In the genomic region with DNA sequence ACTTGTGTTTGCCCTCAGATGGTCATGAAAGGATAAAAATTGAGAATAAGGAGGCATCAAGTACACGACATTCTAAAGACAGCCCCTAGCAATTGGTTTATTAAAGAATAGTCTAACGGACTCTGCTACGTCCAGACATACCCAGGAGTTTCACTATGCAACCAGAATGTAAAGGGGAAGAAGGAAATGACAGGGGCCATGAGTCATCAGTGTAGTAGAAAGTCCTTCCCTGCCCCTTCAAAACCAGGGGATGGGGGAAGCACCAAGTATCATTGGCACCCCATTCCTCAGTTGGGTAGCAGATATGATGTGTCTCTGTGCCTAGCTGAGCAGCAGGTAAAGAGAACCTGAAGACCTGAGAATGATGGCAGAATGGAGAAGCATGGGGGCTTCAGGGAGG, we compare ENCODE assay signal across 32 cellular contexts.
DNase-seq lines count a peak whose midpoint lies in the region; ATAC-seq, FAIRE-seq and TF ChIP-seq lines count a peak whose summit lies in the region.
"Had no signal": no experiment of that assay in that cellular context is flagged by ENCODE, and none has a peak within 500 bp of the region (broad histone marks: within the 10 kb centered on the region; RNA-seq: fewer than 3 reads in every experiment).

No MANE protein-coding gene starts in this region.

- no peaks in the 10 kb centered on the region for H3K27me3 ChIP-seq in foreskin keratinocyte
- H3K27me3 ChIP-seq: adrenal gland, colonic mucosa, esophagus squamous epithelium, gastroesophageal sphincter, stomach, transverse colon had no signal

- no peak for DNase-seq in GM12891 (ENCODE audit: insufficient read length, low spot score)
- DNase-seq in activated CD4-positive, alpha-beta T cell treated with anti-CD3 and anti-CD28 coated beads, Interleukin-2, amount 50 U/mL, for 4 hours, result no peak
- DNase-seq in activated T-cell treated with anti-CD3 and anti-CD28 coated beads, Interleukin-2, amount 50 U/mL, for 1 hour, result no peak
- no peak for DNase-seq in amniotic stem cell (lab: John Stamatoyannopoulos, UW)
- no peak for DNase-seq in foreskin keratinocyte
- DNase-seq: activated CD4-positive, CD25-positive, alpha-beta regulatory T cell treated with anti-CD3 and anti-CD28 coated beads, Interleukin-2, amount 50 U/mL, for 72 hours; activated CD8-positive, alpha-beta memory T cell treated with anti-CD3 and anti-CD28 coated beads for 24 hours; activated naive CD4-positive, alpha-beta T cell; activated T-cell treated with anti-CD3 and anti-CD28 coated beads, Interleukin-2, amount 50 U/mL, for 4 hours; adrenal gland; colonic mucosa; COR-L47; DND-41; endodermal cell; esophagus squamous epithelium; islet precursor cell; midbrain; NCI-H1092; NCI-H1930; NCI-H226; NCI-H774; pancreas; right cardiac atrium; SHP77; stomach; transverse colon had no signal

- TF ChIP-seq POLR2A in GM12891 (IDR thresholded peaks at IDR 0.05; ENCODE audit: low read depth, low read length), result no peak

- no peak for TF ChIP-seq CTCF in foreskin keratinocyte (conservative IDR thresholded peaks at IDR 0.05)

- ATAC-seq in GM18907 (IDR thresholded peaks at IDR 0.05; ENCODE audit: unreplicated experiment) (peak; percentile 72), HG02588 (IDR thresholded peaks at IDR 0.05; ENCODE audit: unreplicated experiment) (peak; percentile 68), HG03469 (IDR thresholded peaks at IDR 0.05; ENCODE audit: unreplicated experiment) (peak; percentile 65), foreskin keratinocyte (no peak)
- ATAC-seq: A549; activated T-cell treated with anti-CD3 and anti-CD28 coated beads, Interleukin-2, amount 50 U/mL, for 4 hours; gastroesophageal sphincter; pancreas; right cardiac atrium had no signal

- no peak for FAIRE-seq in GM12891 (lab: Jason Lieb, UNC)
- FAIRE-seq: A549, pancreas, TTC549 had no signal

- H3K27ac ChIP-seq in foreskin keratinocyte, result no peak overlapping the region
- H3K27ac ChIP-seq: A549, adrenal gland, colonic mucosa, esophagus squamous epithelium, gastroesophageal sphincter, pancreas, stomach, transverse colon had no signal

- no peaks in the 10 kb centered on the region for H3K4me1 ChIP-seq in foreskin keratinocyte
- H3K4me1 ChIP-seq: A549, adrenal gland, colonic mucosa, esophagus squamous epithelium, gastroesophageal sphincter, pancreas, stomach, transverse colon had no signal

TF ChIP-seq in GM12891, 5 proteins besides CTCF, POLR2A, EP300 and RAD21:
- TF ChIP-seq PAX5 (IDR thresholded peaks at IDR 0.05; ENCODE audit: insufficient read depth, low read length, severe bottlenecking) (no peak), SPI1 (IDR thresholded peaks at IDR 0.05; ENCODE audit: low read depth, low read length) (peak; percentile 37; the same call in 1 of the 2 replicates)
